ENCODE assay signal across 2 cellular contexts in genomic region chr11:118896921-118897591, GRCh38.
TF ChIP-seq lines count a peak whose summit lies in the region.

No MANE protein-coding gene starts in this region.

TF ChIP-seq in HepG2, 621 proteins besides CTCF, POLR2A, EP300 and RAD21:
- TF ChIP-seq POLR2G (IDR thresholded peaks at IDR 0.05; ENCODE audit: low read depth, low read length), result peak; percentile 57
- TF ChIP-seq NFYB (CRISPR knock-in tag; IDR thresholded peaks at IDR 0.05), result no peak
- peak; percentile 45 for TF ChIP-seq AGO2 (optimal IDR thresholded peaks at IDR 0.05; ENCODE audit: low read depth, low read length)

TF ChIP-seq in endothelial cell of umbilical vein, 7 proteins besides CTCF, POLR2A, EP300 and RAD21:
- TF ChIP-seq POLR2AphosphoS5 (IDR thresholded peaks at IDR 0.05; ENCODE audit: insufficient read depth, low read depth, low read length), result peak; percentile 17
- no peak for TF ChIP-seq MYC (IDR thresholded peaks at IDR 0.05; ENCODE audit: low read depth, low read length)
- TF ChIP-seq EZH2 (IDR thresholded peaks at IDR 0.05; ENCODE audit: borderline replicate concordance, low read depth, low read length, severe bottlenecking), result no peak
- no peak for TF ChIP-seq MAX (IDR thresholded peaks at IDR 0.05; ENCODE audit: insufficient read depth, insufficient read length)
- no peak for TF ChIP-seq GATA2 (IDR thresholded peaks at IDR 0.05; ENCODE audit: insufficient read depth, insufficient read length, low read depth, low read length)
